ENCODE assay signal across 1 cellular context in genomic region chr17:50893183-50893993, GRCh38.
TF ChIP-seq lines count a peak whose summit lies in the region.

No MANE protein-coding gene starts in this region.

TF ChIP-seq in HepG2, 621 proteins besides CTCF, POLR2A, EP300 and RAD21 (continued from another document and continues in another):
- TF ChIP-seq, protein P1, sequence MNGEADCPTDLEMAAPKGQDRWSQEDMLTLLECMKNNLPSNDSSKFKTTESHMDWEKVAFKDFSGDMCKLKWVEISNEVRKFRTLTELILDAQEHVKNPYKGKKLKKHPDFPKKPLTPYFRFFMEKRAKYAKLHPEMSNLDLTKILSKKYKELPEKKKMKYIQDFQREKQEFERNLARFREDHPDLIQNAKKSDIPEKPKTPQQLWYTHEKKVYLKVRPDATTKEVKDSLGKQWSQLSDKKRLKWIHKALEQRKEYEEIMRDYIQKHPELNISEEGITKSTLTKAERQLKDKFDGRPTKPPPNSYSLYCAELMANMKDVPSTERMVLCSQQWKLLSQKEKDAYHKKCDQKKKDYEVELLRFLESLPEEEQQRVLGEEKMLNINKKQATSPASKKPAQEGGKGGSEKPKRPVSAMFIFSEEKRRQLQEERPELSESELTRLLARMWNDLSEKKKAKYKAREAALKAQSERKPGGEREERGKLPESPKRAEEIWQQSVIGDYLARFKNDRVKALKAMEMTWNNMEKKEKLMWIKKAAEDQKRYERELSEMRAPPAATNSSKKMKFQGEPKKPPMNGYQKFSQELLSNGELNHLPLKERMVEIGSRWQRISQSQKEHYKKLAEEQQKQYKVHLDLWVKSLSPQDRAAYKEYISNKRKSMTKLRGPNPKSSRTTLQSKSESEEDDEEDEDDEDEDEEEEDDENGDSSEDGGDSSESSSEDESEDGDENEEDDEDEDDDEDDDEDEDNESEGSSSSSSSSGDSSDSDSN (CRISPR knock-in tag; IDR thresholded peaks at IDR 0.05) = peak; percentile 80
- TF ChIP-seq SNRNP70 (IDR thresholded peaks at IDR 0.05; ENCODE audit: low read depth, low read length) (no peak), ZNF329 (CRISPR knock-in tag; IDR thresholded peaks at IDR 0.05; ENCODE audit: low read depth) (no peak), ZNF225 (CRISPR knock-in tag; IDR thresholded peaks at IDR 0.05) (peak; percentile 80; the same call in 1 of the 2 replicates), ZNF121 (CRISPR knock-in tag; IDR thresholded peaks at IDR 0.05) (peak; percentile 34; the same call in 1 of the 2 replicates), SMAD9 (CRISPR knock-in tag; IDR thresholded peaks at IDR 0.05) (no peak), ELF1 (CRISPR knock-in tag; IDR thresholded peaks at IDR 0.05) (peak; percentile 46; the same call in 1 of the 2 replicates), ZNF773 (CRISPR knock-in tag; IDR thresholded peaks at IDR 0.05; ENCODE audit: borderline replicate concordance) (no peak), THAP11 (CRISPR knock-in tag; IDR thresholded peaks at IDR 0.05) (peak; percentile 78), ZNF776 (CRISPR knock-in tag; IDR thresholded peaks at IDR 0.05) (no peak), ARNTL (CRISPR knock-in tag; IDR thresholded peaks at IDR 0.05) (peak; percentile 80), NFE2 (CRISPR knock-in tag; IDR thresholded peaks at IDR 0.05) (peak; percentile 63; the same call in 1 of the 2 replicates), MBD4 (IDR thresholded peaks at IDR 0.05; ENCODE audit: borderline replicate concordance, low read length) (no peak), TBX3 (IDR thresholded peaks at IDR 0.05; ENCODE audit: borderline replicate concordance) (peak; percentile 43; the same call in 1 of the 2 replicates), ZNF446 (CRISPR knock-in tag; IDR thresholded peaks at IDR 0.05) (no peak), RFXAP (CRISPR knock-in tag; IDR thresholded peaks at IDR 0.05; ENCODE audit: borderline replicate concordance) (peak; percentile 38; the same call in 1 of the 2 replicates), LCORL (IDR thresholded peaks at IDR 0.05) (peak; percentile 32; the same call in 1 of the 2 replicates), LCORL (CRISPR knock-in tag; IDR thresholded peaks at IDR 0.05) (peak; percentile 87), ZNF510 (CRISPR knock-in tag; IDR thresholded peaks at IDR 0.05; ENCODE audit: low read depth) (peak; percentile 87; the same call in 1 of the 2 replicates), HNRNPL (IDR thresholded peaks at IDR 0.05; ENCODE audit: low read depth, low read length) (no peak), CHCHD3 (CRISPR knock-in tag; IDR thresholded peaks at IDR 0.05) (no peak), FOXA1 (IDR thresholded peaks at IDR 0.05) (no peak), FOXA1 (CRISPR knock-in tag; IDR thresholded peaks at IDR 0.05) (0 out of 2 replicates have a peak, but pooled peaks have one; percentile 5), ELF4 (CRISPR knock-in tag; IDR thresholded peaks at IDR 0.05; ENCODE audit: borderline replicate concordance) (peak; percentile 81; the same call in 1 of the 2 replicates), NPAS2 (CRISPR knock-in tag; IDR thresholded peaks at IDR 0.05; ENCODE audit: borderline replicate concordance) (no peak), ZNF441 (CRISPR knock-in tag; IDR thresholded peaks at IDR 0.05; ENCODE audit: borderline replicate concordance) (peak; percentile 68; the same call in 1 of the 2 replicates), ZBTB43 (CRISPR knock-in tag; conservative IDR thresholded peaks at IDR 0.05) (no peak), ZBTB7A (CRISPR knock-in tag; IDR thresholded peaks at IDR 0.05) (peak; percentile 87), SSRP1 (CRISPR knock-in tag; IDR thresholded peaks at IDR 0.05) (peak; percentile 91; the same call in 1 of the 2 replicates), KLF15 (CRISPR knock-in tag; IDR thresholded peaks at IDR 0.05; ENCODE audit: borderline replicate concordance) (no peak), ZBTB21 (CRISPR knock-in tag; IDR thresholded peaks at IDR 0.05) (peak; percentile 53; the same call in 1 of the 2 replicates), ZSCAN9 (CRISPR knock-in tag; IDR thresholded peaks at IDR 0.05; ENCODE audit: borderline replicate concordance) (peak; percentile 97), FOXJ3 (CRISPR knock-in tag; IDR thresholded peaks at IDR 0.05; ENCODE audit: borderline replicate concordance) (no peak), ZMAT3 (CRISPR knock-in tag; conservative IDR thresholded peaks at IDR 0.05) (peak; percentile 97), ZBTB1 (CRISPR knock-in tag; IDR thresholded peaks at IDR 0.05; ENCODE audit: borderline replicate concordance) (peak; percentile 85; the same call in 1 of the 2 replicates), ZNF652 (CRISPR knock-in tag; IDR thresholded peaks at IDR 0.05; ENCODE audit: borderline replicate concordance, low read depth) (peak; percentile 73; the same call in 1 of the 2 replicates), ZNF7 (CRISPR knock-in tag; IDR thresholded peaks at IDR 0.05) (peak; percentile 9; the same call in 1 of the 2 replicates), THAP9 (CRISPR knock-in tag; IDR thresholded peaks at IDR 0.05; ENCODE audit: borderline replicate concordance) (peak; percentile 76), ZNF546 (CRISPR knock-in tag; conservative IDR thresholded peaks at IDR 0.05) (no peak), HBP1 (CRISPR knock-in tag; IDR thresholded peaks at IDR 0.05; ENCODE audit: low read depth) (peak; percentile 78), HES4 (CRISPR knock-in tag; IDR thresholded peaks at IDR 0.05; ENCODE audit: borderline replicate concordance) (0 out of 2 replicates have a peak, but pooled peaks have one; percentile 38), ZFP36L1 (CRISPR knock-in tag; IDR thresholded peaks at IDR 0.05) (peak; percentile 91), PPARG (CRISPR knock-in tag; conservative IDR thresholded peaks at IDR 0.05) (peak; percentile 14; the same call in 1 of the 2 replicates), PHF8 (CRISPR knock-in tag; IDR thresholded peaks at IDR 0.05) (peak; percentile 82), ZNF720 (CRISPR knock-in tag; IDR thresholded peaks at IDR 0.05) (no peak), ARNT2 (CRISPR knock-in tag; IDR thresholded peaks at IDR 0.05; ENCODE audit: low read depth) (peak; percentile 81), CENPX (CRISPR knock-in tag; IDR thresholded peaks at IDR 0.05) (no peak), RFX3 (CRISPR knock-in tag; IDR thresholded peaks at IDR 0.05) (no peak), TBP (CRISPR knock-in tag; IDR thresholded peaks at IDR 0.05) (peak; percentile 31; the same call in 1 of the 2 replicates), MAFF (IDR thresholded peaks at IDR 0.05; ENCODE audit: low read depth, low read length) (no peak), SNAPC2 (CRISPR knock-in tag; IDR thresholded peaks at IDR 0.05) (no peak), FOXP1 (IDR thresholded peaks at IDR 0.05) (no peak), FOXP1 (CRISPR knock-in tag; IDR thresholded peaks at IDR 0.05) (no peak), ZNF577 (CRISPR knock-in tag; IDR thresholded peaks at IDR 0.05; ENCODE audit: borderline replicate concordance, low read depth) (no peak)
- TF ChIP-seq, protein P2, sequence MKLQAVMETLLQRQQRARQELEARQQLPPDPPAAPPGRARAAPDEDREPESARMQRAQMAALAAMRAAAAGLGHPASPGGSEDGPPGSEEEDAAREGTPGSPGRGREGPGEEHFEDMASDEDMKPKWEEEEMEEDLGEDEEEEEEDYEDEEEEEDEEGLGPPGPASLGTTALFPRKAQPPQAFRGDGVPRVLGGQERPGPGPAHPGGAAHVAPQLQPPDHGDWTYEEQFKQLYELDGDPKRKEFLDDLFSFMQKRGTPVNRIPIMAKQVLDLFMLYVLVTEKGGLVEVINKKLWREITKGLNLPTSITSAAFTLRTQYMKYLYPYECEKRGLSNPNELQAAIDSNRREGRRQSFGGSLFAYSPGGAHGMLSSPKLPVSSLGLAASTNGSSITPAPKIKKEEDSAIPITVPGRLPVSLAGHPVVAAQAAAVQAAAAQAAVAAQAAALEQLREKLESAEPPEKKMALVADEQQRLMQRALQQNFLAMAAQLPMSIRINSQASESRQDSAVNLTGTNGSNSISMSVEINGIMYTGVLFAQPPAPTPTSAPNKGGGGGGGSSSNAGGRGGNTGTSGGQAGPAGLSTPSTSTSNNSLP (IDR thresholded peaks at IDR 0.05; ENCODE audit: low read depth, low read length) = 0 out of 2 replicates have a peak, but pooled peaks have one; percentile 11
- TF ChIP-seq, protein P3, sequence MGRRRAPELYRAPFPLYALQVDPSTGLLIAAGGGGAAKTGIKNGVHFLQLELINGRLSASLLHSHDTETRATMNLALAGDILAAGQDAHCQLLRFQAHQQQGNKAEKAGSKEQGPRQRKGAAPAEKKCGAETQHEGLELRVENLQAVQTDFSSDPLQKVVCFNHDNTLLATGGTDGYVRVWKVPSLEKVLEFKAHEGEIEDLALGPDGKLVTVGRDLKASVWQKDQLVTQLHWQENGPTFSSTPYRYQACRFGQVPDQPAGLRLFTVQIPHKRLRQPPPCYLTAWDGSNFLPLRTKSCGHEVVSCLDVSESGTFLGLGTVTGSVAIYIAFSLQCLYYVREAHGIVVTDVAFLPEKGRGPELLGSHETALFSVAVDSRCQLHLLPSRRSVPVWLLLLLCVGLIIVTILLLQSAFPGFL (CRISPR knock-in tag; IDR thresholded peaks at IDR 0.05) = no peak
- TF ChIP-seq, protein P4, sequence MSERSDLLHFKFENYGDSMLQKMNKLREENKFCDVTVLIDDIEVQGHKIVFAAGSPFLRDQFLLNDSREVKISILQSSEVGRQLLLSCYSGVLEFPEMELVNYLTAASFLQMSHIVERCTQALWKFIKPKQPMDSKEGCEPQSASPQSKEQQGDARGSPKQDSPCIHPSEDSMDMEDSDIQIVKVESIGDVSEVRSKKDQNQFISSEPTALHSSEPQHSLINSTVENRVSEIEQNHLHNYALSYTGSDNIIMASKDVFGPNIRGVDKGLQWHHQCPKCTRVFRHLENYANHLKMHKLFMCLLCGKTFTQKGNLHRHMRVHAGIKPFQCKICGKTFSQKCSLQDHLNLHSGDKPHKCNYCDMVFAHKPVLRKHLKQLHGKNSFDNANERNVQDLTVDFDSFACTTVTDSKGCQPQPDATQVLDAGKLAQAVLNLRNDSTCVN (CRISPR knock-in tag; IDR thresholded peaks at IDR 0.05; ENCODE audit: borderline replicate concordance) = peak; percentile 91; the same call in 1 of the 2 replicates
- TF ChIP-seq, protein P5, sequence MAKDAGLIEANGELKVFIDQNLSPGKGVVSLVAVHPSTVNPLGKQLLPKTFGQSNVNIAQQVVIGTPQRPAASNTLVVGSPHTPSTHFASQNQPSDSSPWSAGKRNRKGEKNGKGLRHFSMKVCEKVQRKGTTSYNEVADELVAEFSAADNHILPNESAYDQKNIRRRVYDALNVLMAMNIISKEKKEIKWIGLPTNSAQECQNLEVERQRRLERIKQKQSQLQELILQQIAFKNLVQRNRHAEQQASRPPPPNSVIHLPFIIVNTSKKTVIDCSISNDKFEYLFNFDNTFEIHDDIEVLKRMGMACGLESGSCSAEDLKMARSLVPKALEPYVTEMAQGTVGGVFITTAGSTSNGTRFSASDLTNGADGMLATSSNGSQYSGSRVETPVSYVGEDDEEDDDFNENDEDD (CRISPR knock-in tag; IDR thresholded peaks at IDR 0.05; ENCODE audit: borderline replicate concordance) = peak; percentile 94
- TF ChIP-seq, protein P6, sequence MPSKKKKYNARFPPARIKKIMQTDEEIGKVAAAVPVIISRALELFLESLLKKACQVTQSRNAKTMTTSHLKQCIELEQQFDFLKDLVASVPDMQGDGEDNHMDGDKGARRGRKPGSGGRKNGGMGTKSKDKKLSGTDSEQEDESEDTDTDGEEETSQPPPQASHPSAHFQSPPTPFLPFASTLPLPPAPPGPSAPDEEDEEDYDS (CRISPR knock-in tag; IDR thresholded peaks at IDR 0.05) = peak; percentile 48
- TF ChIP-seq, protein P7, sequence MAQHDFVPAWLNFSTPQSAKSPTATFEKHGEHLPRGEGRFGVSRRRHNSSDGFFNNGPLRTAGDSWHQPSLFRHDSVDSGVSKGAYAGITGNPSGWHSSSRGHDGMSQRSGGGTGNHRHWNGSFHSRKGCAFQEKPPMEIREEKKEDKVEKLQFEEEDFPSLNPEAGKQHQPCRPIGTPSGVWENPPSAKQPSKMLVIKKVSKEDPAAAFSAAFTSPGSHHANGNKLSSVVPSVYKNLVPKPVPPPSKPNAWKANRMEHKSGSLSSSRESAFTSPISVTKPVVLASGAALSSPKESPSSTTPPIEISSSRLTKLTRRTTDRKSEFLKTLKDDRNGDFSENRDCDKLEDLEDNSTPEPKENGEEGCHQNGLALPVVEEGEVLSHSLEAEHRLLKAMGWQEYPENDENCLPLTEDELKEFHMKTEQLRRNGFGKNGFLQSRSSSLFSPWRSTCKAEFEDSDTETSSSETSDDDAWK (CRISPR knock-in tag; IDR thresholded peaks at IDR 0.05) = no peak
